8 cellular contexts compared by ENCODE assay signal in the genomic region with DNA sequence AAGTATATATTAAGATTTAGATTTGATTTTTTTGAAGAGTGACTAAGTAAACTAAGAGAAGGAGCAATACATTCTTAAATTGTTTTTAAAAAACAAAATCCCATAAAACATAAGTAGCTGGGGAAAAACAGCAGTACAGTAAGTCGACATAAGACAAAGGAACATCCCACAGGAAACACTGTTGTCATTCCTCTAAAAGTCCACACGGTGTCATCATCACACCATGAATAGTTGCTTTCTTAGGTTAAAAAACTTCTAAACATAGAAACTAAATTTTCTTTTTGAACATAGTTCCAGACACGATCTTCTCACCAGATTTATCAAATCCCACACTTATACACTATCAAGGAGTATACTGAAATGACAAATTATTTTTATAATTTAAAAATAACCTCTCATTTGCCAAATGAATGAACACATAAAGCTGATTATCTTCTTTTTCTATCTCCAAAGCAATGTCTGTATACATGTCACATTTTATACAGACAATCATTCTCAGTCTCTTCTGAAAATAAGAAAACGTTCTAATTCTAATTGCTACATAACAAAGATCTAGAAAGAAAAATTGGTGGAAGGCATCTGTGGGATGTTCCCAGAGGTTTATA.
A peak's percentile ranks its signal among the peaks of the same experiment; 100 is the strongest.
DNase-seq lines count a peak whose midpoint lies in the region; ATAC-seq and TF ChIP-seq lines count a peak whose summit lies in the region.

No MANE protein-coding gene starts in this region.

- no peak overlapping the region for H3K4me3 ChIP-seq in SU-DHL-6 (ENCODE audit: insufficient read depth, low read length, poor library complexity, severe bottlenecking)
- H3K4me3 ChIP-seq in neutrophil (ENCODE audit: low read depth in 1 of 2, low read length in 1 of 2), result no peak overlapping the region

- peak; percentile 41 for DNase-seq in AG08396 (ENCODE audit: low spot score)
- DNase-seq in NCI-H1694 (lab: John Stamatoyannopoulos, UW), result peak; percentile 47
- DNase-seq in fibroblast of peridontal ligament (ENCODE audit: extremely low read depth), result peak; percentile 95
- DNase-seq in activated effector memory CD4-positive, alpha-beta T cell treated with anti-CD3 and anti-CD28 coated beads, Interleukin-2, amount 50 U/mL, for 16 hours, result no peak

- H3F3A ChIP-seq in SU-DHL-6 (ENCODE audit: insufficient read depth), result no peaks in the 10 kb centered on the region; the same call in 1 of the 2 replicates

- H4K20me1 ChIP-seq in SU-DHL-6 (ENCODE audit: low read depth, low read length), result no peaks in the 10 kb centered on the region

- H3K4me1 ChIP-seq in neutrophil (ENCODE audit: control insufficient read depth in 1 of 2, insufficient read depth in 1 of 2, low read depth in 1 of 2, low read length in 1 of 2), result no peaks in the 10 kb centered on the region

- H3K9me2 ChIP-seq in SU-DHL-6 (replicated peaks; ENCODE audit: insufficient read depth, low read length), result no peaks in the 10 kb centered on the region

- no peaks in the 10 kb centered on the region for H3K27me3 ChIP-seq in SU-DHL-6 (ENCODE audit: low read length)
- H3K27me3 ChIP-seq in neutrophil, result no peaks in the 10 kb centered on the region

- H3K9me3 ChIP-seq in SU-DHL-6 (ENCODE audit: insufficient read depth, low read length), result peaks cover 18% of the 10 kb centered on the region; the same call in 1 of the 2 replicates
- H3K9me3 ChIP-seq in neutrophil, result no peaks in the 10 kb centered on the region

- H3K36me3 ChIP-seq in SU-DHL-6 (ENCODE audit: low read length) (no peaks in the 10 kb centered on the region; the same call in 1 of the 2 replicates), neutrophil (no peaks in the 10 kb centered on the region)

- TF ChIP-seq CTCF in SU-DHL-6 (IDR thresholded peaks at IDR 0.05; ENCODE audit: insufficient read depth, low read length, poor library complexity, severe bottlenecking) (peak; percentile 38), neutrophil (IDR thresholded peaks at IDR 0.05) (peak; percentile 49)

- peak overlapping the region; percentile 20 for H3K4me2 ChIP-seq in SU-DHL-6 (ENCODE audit: low read depth, low read length, poor library complexity, severe bottlenecking)

- H2AFZ ChIP-seq in SU-DHL-6 (ENCODE audit: low read depth, low read length, severe bottlenecking), result no peak overlapping the region

- peak; percentile 79 for ATAC-seq in GM18511 (IDR thresholded peaks at IDR 0.05; ENCODE audit: unreplicated experiment)
- ATAC-seq in HG02973 (IDR thresholded peaks at IDR 0.05; ENCODE audit: unreplicated experiment), result peak; percentile 72

- H3K27ac ChIP-seq in SU-DHL-6 (ENCODE audit: low read depth, low read length) (no peak overlapping the region), neutrophil (no peak overlapping the region)

- H3K79me2 ChIP-seq in SU-DHL-6 (ENCODE audit: insufficient read depth, low read length), result no peaks in the 10 kb centered on the region

- H3K9ac ChIP-seq in SU-DHL-6 (ENCODE audit: low read length), result no peak overlapping the region
